1 cellular context compared by ENCODE assay signal in the genomic region with DNA sequence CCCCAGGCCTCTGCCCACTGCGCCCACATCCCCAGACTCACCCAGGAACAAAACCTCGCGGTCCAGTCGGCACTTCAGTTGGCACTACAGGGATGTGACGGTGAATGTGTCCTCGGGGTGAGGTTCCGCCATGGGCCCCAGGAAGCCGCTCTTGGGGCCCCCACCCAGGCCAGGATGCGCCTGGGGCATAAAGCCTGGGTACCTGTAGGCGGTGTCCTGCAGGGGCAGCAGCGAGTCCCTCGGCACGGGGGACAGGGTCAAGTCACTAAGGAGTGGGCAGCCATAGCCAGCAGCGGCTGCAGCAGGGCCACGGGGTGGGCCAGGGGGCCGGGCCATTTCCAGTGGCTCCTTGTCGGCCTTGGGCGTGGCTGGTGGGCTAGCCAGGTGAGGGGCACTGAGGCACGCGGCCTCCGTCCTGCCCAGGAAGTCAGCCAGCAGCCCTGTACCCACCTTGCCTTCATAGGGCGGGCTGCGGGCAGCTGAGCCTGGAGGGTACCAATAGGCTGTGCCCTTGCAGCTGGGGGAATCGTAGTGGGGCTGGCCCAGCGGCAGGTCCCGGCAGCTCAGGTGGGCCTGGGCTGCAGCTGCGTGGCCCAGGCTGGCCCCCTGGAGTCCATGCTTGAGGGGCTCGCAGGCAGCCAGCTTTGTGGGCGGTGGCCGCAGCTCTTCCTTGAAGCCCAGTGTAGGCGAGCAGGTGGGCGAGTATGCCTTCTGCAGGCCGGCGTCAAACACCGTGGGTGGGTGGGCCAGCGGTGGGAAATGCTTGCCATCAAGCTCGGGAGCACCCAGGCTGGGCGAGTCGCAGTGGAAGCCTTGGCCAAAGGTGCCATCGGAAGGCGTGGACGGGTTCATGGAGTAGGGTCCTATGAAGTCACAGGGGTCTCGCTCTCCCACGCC.
TF ChIP-seq lines count a peak whose summit lies in the region.

No MANE protein-coding gene starts in this region.

TF ChIP-seq in HEK293, 187 proteins besides CTCF, POLR2A, EP300 and RAD21 (continued from another document):
- TF ChIP-seq ZNF692 (tag by site-specific recombination; IDR thresholded peaks at IDR 0.05), result no peak
